Comparison of ENCODE assay signal across 10 cellular contexts in genomic region chr7:136874393-136875032, GRCh38. TPM values are rescaled to one million over a fixed set of nuclear protein-coding genes. Genes with fewer than 3 reads are reported as not detected.
DNase-seq lines count a peak whose midpoint lies in the region; ATAC-seq, FAIRE-seq and TF ChIP-seq lines count a peak whose summit lies in the region.
"Had no signal": no experiment of that assay in that cellular context is flagged by ENCODE, and none has a peak within 500 bp of the region (broad histone marks: within the 10 kb centered on the region; RNA-seq: fewer than 3 reads in every experiment).

No MANE protein-coding gene starts in this region.

- H3K27me3 ChIP-seq in DOHH2 (ENCODE audit: control insufficient read depth, low read length), result no peaks in the 10 kb centered on the region
- peaks cover 28% of the 10 kb centered on the region for H3K27me3 ChIP-seq in astrocyte (ENCODE audit: insufficient read depth, low read length)

- peak; percentile 45 for FAIRE-seq in astrocyte (lab: Jason Lieb, UNC)

- no peaks in the 10 kb centered on the region for H3K79me2 ChIP-seq in DOHH2 (ENCODE audit: control insufficient read depth, low read length)
- no peaks in the 10 kb centered on the region for H3K79me2 ChIP-seq in astrocyte (ENCODE audit: insufficient read depth, low read length)

- peak; percentile 63 for TF ChIP-seq CTCF in DOHH2 (IDR thresholded peaks at IDR 0.05; ENCODE audit: low read depth, low read length, poor library complexity, severe bottlenecking)
- TF ChIP-seq CTCF in astrocyte (IDR thresholded peaks at IDR 0.05; ENCODE audit: insufficient read depth, low read depth, low read length), result peak; percentile 27

- H3K36me3 Mint-ChIP-seq in astrocyte (ENCODE audit: low read depth, unreplicated experiment), result no peaks in the 10 kb centered on the region
- H3K36me3 Mint-ChIP-seq: memory B cell had no signal

- H4K20me1 ChIP-seq in DOHH2 (ENCODE audit: control insufficient read depth, insufficient read depth, low read depth, low read length) (no peaks in the 10 kb centered on the region), astrocyte (ENCODE audit: insufficient read depth, low read length) (no peaks in the 10 kb centered on the region)

- H3K4me1 Mint-ChIP-seq in astrocyte (ENCODE audit: low read depth, unreplicated experiment), result peaks cover 2% of the 10 kb centered on the region

- H3K4me3 Mint-ChIP-seq in astrocyte (ENCODE audit: unreplicated experiment), result no peak overlapping the region
- H3K4me3 Mint-ChIP-seq: memory B cell had no signal

- no peaks in the 10 kb centered on the region for H3F3A ChIP-seq in DOHH2 (ENCODE audit: control insufficient read depth, insufficient read depth)

- no peaks in the 10 kb centered on the region for H3K9me3 Mint-ChIP-seq in astrocyte (ENCODE audit: unreplicated experiment)
- H3K9me3 Mint-ChIP-seq: memory B cell had no signal

- H3K9me2 ChIP-seq in DOHH2 (replicated peaks; ENCODE audit: control insufficient read depth, low read length), result no peaks in the 10 kb centered on the region

- H2AFZ ChIP-seq in astrocyte (ENCODE audit: low read depth, low read length), result no peak overlapping the region

- peaks cover 45% of the 10 kb centered on the region for H3K27me3 Mint-ChIP-seq in astrocyte (ENCODE audit: low read depth, unreplicated experiment)

- H3K9me3 ChIP-seq in DOHH2 (ENCODE audit: control insufficient read depth, insufficient read depth, low read length), result peaks cover 12% of the 10 kb centered on the region; the same call in 1 of the 2 replicates
- H3K9me3 ChIP-seq in astrocyte (ENCODE audit: insufficient read depth, low read depth, low read length), result no peaks in the 10 kb centered on the region

- no peak overlapping the region for H3K27ac Mint-ChIP-seq in astrocyte (ENCODE audit: unreplicated experiment)
- H3K27ac Mint-ChIP-seq: memory B cell had no signal

- no peaks in the 10 kb centered on the region for H3K36me3 ChIP-seq in DOHH2 (ENCODE audit: control insufficient read depth, low read length)
- H3K36me3 ChIP-seq in astrocyte (ENCODE audit: insufficient read depth, low read length), result no peaks in the 10 kb centered on the region

- no peak for ATAC-seq in HG02759 (IDR thresholded peaks at IDR 0.05; ENCODE audit: unreplicated experiment)

- no peak overlapping the region for H3K27ac ChIP-seq in DOHH2 (ENCODE audit: low read depth, low read length)
- no peak overlapping the region for H3K27ac ChIP-seq in astrocyte (ENCODE audit: low read depth, low read length)

- H3K4me2 ChIP-seq in DOHH2 (ENCODE audit: low read length) (no peak overlapping the region), astrocyte (ENCODE audit: low read length) (no peak overlapping the region)

- H3K4me3 ChIP-seq in DOHH2 (ENCODE audit: low read length) (no peak overlapping the region), astrocyte (ENCODE audit: insufficient read depth, low read depth, low read length) (no peak overlapping the region)

- peak; percentile 50 for DNase-seq in LHCN-M2 (ENCODE audit: low read depth)
- peak; percentile 25 for DNase-seq in astrocyte (ENCODE audit: low read depth)
- DNase-seq in medulla oblongata (ENCODE audit: extremely low spot score), result peak; percentile 26
- no peak for DNase-seq in stimulated activated naive CD4-positive, alpha-beta T cell treated with Interleukin-2 at 50 U/mL for 16 hours (lab: John Stamatoyannopoulos, UW)
- DNase-seq in OCI-M2 (lab: John Stamatoyannopoulos, UW; ENCODE audit: unreplicated experiment), result no peak
- no peak for DNase-seq in activated CD8-positive, alpha-beta memory T cell treated with anti-CD3 and anti-CD28 coated beads, Interleukin-2, amount 50 U/mL, for 48 hours
- DNase-seq: activated gamma-delta T cell treated with Interleukin-2 at 50 U/mL for 16 hours had no signal

- no peak overlapping the region for H3K9ac ChIP-seq in astrocyte (ENCODE audit: low read length)

- H3K4me1 ChIP-seq in DOHH2 (ENCODE audit: control insufficient read depth, low read length) (no peaks in the 10 kb centered on the region), astrocyte (ENCODE audit: insufficient read depth, low read length) (peaks cover 7% of the 10 kb centered on the region)

RNA-seq across cellular contexts. Expression of gene CHRM2, which starts 6.1 kb away (rescaled TPM):
- total RNA-seq in LHCN-M2 (2014; rRNA removed), result 0.06 TPM in 1 of 2 replicates, not detected in the other
- 0.41 TPM for polyA plus RNA-seq in LHCN-M2 (2012)
- not detected in 2 replicates for total RNA-seq in astrocyte

Comparison
In these comparisons a context has a peak if more than half of its experiments do, and no peak if none do; other contexts are left out.
1. DNase-seq: peak in LHCN-M2 (single experiment), astrocyte (single experiment) and medulla oblongata (single experiment); none in stimulated activated naive CD4-positive, alpha-beta T cell treated with Interleukin-2 at 50 U/mL for 16 hours (single experiment), OCI-M2 (single experiment) and activated CD8-positive, alpha-beta memory T cell treated with anti-CD3 and anti-CD28 coated beads, Interleukin-2, amount 50 U/mL, for 48 hours (single experiment).